ENCODE assay signal across 12 cellular contexts in genomic region chr6:142569676-142570075, GRCh38.
A peak's percentile ranks its signal among the peaks of the same experiment; 100 is the strongest.
DNase-seq lines count a peak whose midpoint lies in the region; ATAC-seq, FAIRE-seq and TF ChIP-seq lines count a peak whose summit lies in the region.
"Had no signal": no experiment of that assay in that cellular context is flagged by ENCODE, and none has a peak within 500 bp of the region (broad histone marks: within the 10 kb centered on the region; RNA-seq: fewer than 3 reads in every experiment).

No MANE protein-coding gene starts in this region.

- H3K36me3 Mint-ChIP-seq in Calu3 (ENCODE audit: insufficient read depth, unreplicated experiment), result no peaks in the 10 kb centered on the region
- peaks cover 0 to 12% (median 8%) of the 10 kb centered on the region in 3 donors for H3K36me3 Mint-ChIP-seq in naive thymus-derived CD8-positive, alpha-beta T cell

- CTCF ChIA-PET in Calu3 (lab: Charles Lee), result no interaction called here

- H3K27me3 ChIP-seq in bronchial epithelial cell (ENCODE audit: control insufficient read depth, insufficient read depth, low read length), result no peaks in the 10 kb centered on the region
- H3K27me3 ChIP-seq: adrenal gland, transverse colon had no signal

- BruUV-seq in Calu3 (replicated peaks; lab: Mats Ljungman, UMichigan), result no TSS peak

- no peaks in the 10 kb centered on the region for H3K36me3 ChIP-seq in bronchial epithelial cell (ENCODE audit: control insufficient read depth, insufficient read depth, low read length)
- H3K36me3 ChIP-seq: adrenal gland, transverse colon had no signal

- TF ChIP-seq CTCF in Calu3 (IDR thresholded peaks at IDR 0.05; ENCODE audit: unreplicated experiment) (no peak), bronchial epithelial cell (IDR thresholded peaks at IDR 0.05; ENCODE audit: insufficient read depth, low read length, severe bottlenecking) (no peak)

- H3K4me3 Mint-ChIP-seq in Calu3 (ENCODE audit: low read depth, unreplicated experiment), result no peak overlapping the region
- peak overlapping the region; percentile 23 to 74 (median 50) for H3K4me3 Mint-ChIP-seq in naive thymus-derived CD8-positive, alpha-beta T cell

- POLR2A ChIA-PET in naive thymus-derived CD8-positive, alpha-beta T cell (lab: Charles Lee), result interaction anchor here (1.3 kb wide), 1 partner anchor 34 kb away, joined by 4 read pairs; no protein-coding TSS in a partner anchor

- ATAC-seq in naive thymus-derived CD8-positive, alpha-beta T cell, result peak; percentile 87

- no peak overlapping the region for H3K4me3 ChIP-seq in bronchial epithelial cell (ENCODE audit: low read depth, low read length)
- H3K4me3 ChIP-seq: adrenal gland, transverse colon had no signal

- peaks cover 5% of the 10 kb centered on the region for H3K9me3 Mint-ChIP-seq in Calu3 (ENCODE audit: low read depth, unreplicated experiment)
- H3K9me3 Mint-ChIP-seq in naive thymus-derived CD8-positive, alpha-beta T cell, result peaks cover 4 to 28% (median 11%) of the 10 kb centered on the region in 9 donors

- intact Hi-C loops in Calu3 (cut with micrococcal nuclease; ENCODE audit: unreplicated experiment), result loop anchor here (10.0 kb wide), 3 partner anchors 95 to 855 kb away; no protein-coding TSS in a partner anchor

- H3K27me3 Mint-ChIP-seq in Calu3 (ENCODE audit: unreplicated experiment), result no peaks in the 10 kb centered on the region
- H3K27me3 Mint-ChIP-seq in naive thymus-derived CD8-positive, alpha-beta T cell, result no peaks in the 10 kb centered on the region

- no peak for DNase-seq in Calu3
- peak; percentile 52 for DNase-seq in LHCN-M2 (ENCODE audit: low read depth)
- DNase-seq in bronchial epithelial cell (ENCODE audit: low read depth), result peak; percentile 70
- peak in 3 of 10 donors; percentile 29 to 51 (median 37) for DNase-seq in naive thymus-derived CD8-positive, alpha-beta T cell
- no peak for DNase-seq in T1000 (lab: John Stamatoyannopoulos, UW)
- DNase-seq in NCI-H2107 treated with DMSO at 0.1 percent for 48 hours (lab: John Stamatoyannopoulos, UW; ENCODE audit: unreplicated experiment), result no peak
- no peak for DNase-seq in SW 1271 (lab: John Stamatoyannopoulos, UW)
- no peak for DNase-seq in NCI-H2196 (lab: John Stamatoyannopoulos, UW; ENCODE audit: unreplicated experiment)
- DNase-seq: adrenal gland, DMS 273 treated with DMSO at 0.1 percent for 48 hours, NCI-H524 treated with DMSO at 0.1 percent for 48 hours, transverse colon had no signal

- no peak for FAIRE-seq in bronchial epithelial cell (lab: Jason Lieb, UNC)

- peaks cover 19% of the 10 kb centered on the region for H3K4me1 Mint-ChIP-seq in Calu3 (ENCODE audit: low read depth, unreplicated experiment)
- peaks cover 20 to 59% (median 52%) of the 10 kb centered on the region in 4 donors for H3K4me1 Mint-ChIP-seq in naive thymus-derived CD8-positive, alpha-beta T cell

- H3K27ac Mint-ChIP-seq in Calu3 (ENCODE audit: unreplicated experiment), result peak overlapping the region; percentile 48
- H3K27ac Mint-ChIP-seq in naive thymus-derived CD8-positive, alpha-beta T cell, result peak overlapping the region in 9 of 10 donors; percentile 16 to 81 (median 58)

Comparison
In these comparisons a context has a peak if more than half of its experiments do, and no peak if none do; other contexts are left out.
1. DNase-seq: peak in LHCN-M2 (single experiment) and bronchial epithelial cell (single experiment); none in Calu3 (single experiment), T1000 (single experiment), NCI-H2107 treated with DMSO at 0.1 percent for 48 hours (single experiment), SW 1271 (0 of 2) and NCI-H2196 (single experiment).